ENCODE assay signal across 26 cellular contexts in genomic region chr2:174969091-174969734, GRCh38. TPM values are rescaled to one million over a fixed set of nuclear protein-coding genes. Genes with fewer than 3 reads are reported as not detected.
A peak's percentile ranks its signal among the peaks of the same experiment; 100 is the strongest.
DNase-seq lines count a peak whose midpoint lies in the region; ATAC-seq and TF ChIP-seq lines count a peak whose summit lies in the region.
"Had no signal": no experiment of that assay in that cellular context is flagged by ENCODE, and none has a peak within 500 bp of the region (broad histone marks: within the 10 kb centered on the region; RNA-seq: fewer than 3 reads in every experiment).

No MANE protein-coding gene starts in this region.

- no peaks in the 10 kb centered on the region for H3K36me3 ChIP-seq in CD8-positive, alpha-beta T cell (ENCODE audit: insufficient read depth, low read length)

- POLR2A ChIA-PET in CD8-positive, alpha-beta T cell (lab: Charles Lee), result interaction anchor here (0.9 kb wide), 1 partner anchor 15 kb away, joined by 3 read pairs; no protein-coding TSS in a partner anchor

- no peak for TF ChIP-seq CTCF in CD8-positive, alpha-beta T cell (IDR thresholded peaks at IDR 0.05)
- TF ChIP-seq CTCF in brain (conservative IDR thresholded peaks at IDR 0.05), result no peak
- no peak for TF ChIP-seq CTCF in nephron (IDR thresholded peaks at IDR 0.05; ENCODE audit: unreplicated experiment in 3 of 3)
- no peak for TF ChIP-seq CTCF in coronary artery (IDR thresholded peaks at IDR 0.05)
- TF ChIP-seq CTCF in Calu3 (IDR thresholded peaks at IDR 0.05; ENCODE audit: unreplicated experiment), result no peak

- no peak overlapping the region for H3K4me3 ChIP-seq in CD8-positive, alpha-beta T cell (ENCODE audit: low read depth, low read length)
- H3K4me3 ChIP-seq in Jurkat, Clone E6-1 (ENCODE audit: low read length), result peak overlapping the region; percentile 15
- H3K4me3 ChIP-seq in coronary artery, result no peak overlapping the region
- H3K4me3 ChIP-seq: skin epidermis had no signal

- H3K9me3 ChIP-seq in CD8-positive, alpha-beta T cell (ENCODE audit: low read length), result no peaks in the 10 kb centered on the region

- no peak overlapping the region for H3K27ac ChIP-seq in CD8-positive, alpha-beta T cell (ENCODE audit: low read depth, low read length)
- no peak overlapping the region for H3K27ac ChIP-seq in coronary artery
- H3K27ac ChIP-seq: skin epidermis had no signal

- DNase-seq in CD8-positive, alpha-beta T cell, result no peak
- DNase-seq in Jurkat, Clone E6-1 (ENCODE audit: low read depth, low spot score), result peak; percentile 60
- no peak for DNase-seq in activated CD8-positive, alpha-beta memory T cell treated with anti-CD3 and anti-CD28 coated beads for 24 hours
- DNase-seq in coronary artery (ENCODE audit: low spot score) (no peak), Calu3 (no peak)
- no peak for DNase-seq in NK-92 treated with Interleukin-12 subunit alpha and Interleukin-12 subunit beta, amount 100 ng/mL, for 24 hours (lab: John Stamatoyannopoulos, UW)
- DNase-seq: activated CD4-positive, alpha-beta memory T cell treated with anti-CD3 and anti-CD28 coated beads, Interleukin-2, amount 10 ng/mL, durations not matched to agents 7 days and 5 days; activated CD4-positive, alpha-beta T cell treated with anti-CD3 and anti-CD28 coated beads for 1 hour; activated naive CD4-positive, alpha-beta T cell treated with anti-CD3 and anti-CD28 coated beads, Interleukin-2, amount 50 U/mL, for 16 hours; COR-L47; DMS53; effector memory CD4-positive, alpha-beta T cell; erythroblast; glutamatergic neuron; NCI-H1930; NCI-H2171 treated with DMSO at 0.1 percent for 48 hours; NCI-H510A had no signal

- H3K36me3 Mint-ChIP-seq in CD8-positive, alpha-beta T cell, result no peaks in the 10 kb centered on the region
- H3K36me3 Mint-ChIP-seq in brain (peaks cover 13% of the 10 kb centered on the region), nephron (ENCODE audit: low read depth) (peaks cover 5% of the 10 kb centered on the region), Calu3 (ENCODE audit: insufficient read depth, unreplicated experiment) (no peaks in the 10 kb centered on the region)
- H3K36me3 Mint-ChIP-seq: memory B cell, type B pancreatic cell had no signal

- CTCF ChIA-PET in CD8-positive, alpha-beta T cell (lab: Charles Lee), result no interaction called here
- CTCF ChIA-PET in Calu3 (lab: Charles Lee), result interaction anchor here (0.5 to 0.7 kb wide), 2 partner anchors 16 to 1718 kb away, joined by 3 to 4 read pairs; no protein-coding TSS in a partner anchor

- peaks cover 5% of the 10 kb centered on the region for H3K27me3 Mint-ChIP-seq in CD8-positive, alpha-beta T cell (ENCODE audit: low read depth)
- no peaks in the 10 kb centered on the region for H3K27me3 Mint-ChIP-seq in brain
- H3K27me3 Mint-ChIP-seq in nephron (ENCODE audit: low read depth), result no peaks in the 10 kb centered on the region
- H3K27me3 Mint-ChIP-seq in Calu3 (ENCODE audit: unreplicated experiment), result no peaks in the 10 kb centered on the region
- H3K27me3 Mint-ChIP-seq: type B pancreatic cell had no signal

- peak overlapping the region; percentile 16 for H3K4me3 Mint-ChIP-seq in CD8-positive, alpha-beta T cell
- peak overlapping the region in 1 of 5 experiments; percentile 2 for H3K4me3 Mint-ChIP-seq in brain
- H3K4me3 Mint-ChIP-seq in nephron, result no peak overlapping the region
- no peak overlapping the region for H3K4me3 Mint-ChIP-seq in Calu3 (ENCODE audit: low read depth, unreplicated experiment)
- H3K4me3 Mint-ChIP-seq: activated CD4-positive, alpha-beta memory T cell treated with anti-CD3 and anti-CD28 coated beads, Interleukin-2, amount 10 ng/mL, durations not matched to agents 7 days and 5 days; memory B cell; type B pancreatic cell had no signal

- no peaks in the 10 kb centered on the region for H3K9me3 Mint-ChIP-seq in CD8-positive, alpha-beta T cell
- H3K9me3 Mint-ChIP-seq in brain (peaks cover 0 to 7% (median 0%) of the 10 kb centered on the region in 5 experiments), nephron (peaks cover 4% of the 10 kb centered on the region), Calu3 (ENCODE audit: low read depth, unreplicated experiment) (no peaks in the 10 kb centered on the region)
- H3K9me3 Mint-ChIP-seq: activated CD4-positive, alpha-beta memory T cell treated with anti-CD3 and anti-CD28 coated beads, Interleukin-2, amount 10 ng/mL, durations not matched to agents 7 days and 5 days; activated T-helper 2 cell treated with anti-CD3 and anti-CD28 coated beads, Interferon-gamma antibody, Interleukin-2, Interleukin-4, amounts not matched to agents 10 μg/mL and 5 μg/mL and 100 μg/mL, durations not matched to agents 14 hours and 24 hours and 36 hours; memory B cell; type B pancreatic cell had no signal

- no TSS peak for BruUV-seq in Calu3 (replicated peaks; lab: Mats Ljungman, UMichigan)

- peaks cover 5% of the 10 kb centered on the region for H3K4me1 ChIP-seq in CD8-positive, alpha-beta T cell (ENCODE audit: insufficient read depth, low read length)

- peaks cover 10% of the 10 kb centered on the region for H3K4me1 Mint-ChIP-seq in CD8-positive, alpha-beta T cell (ENCODE audit: low read depth)
- H3K4me1 Mint-ChIP-seq in brain, result peaks cover 68% of the 10 kb centered on the region
- peaks cover 53% of the 10 kb centered on the region for H3K4me1 Mint-ChIP-seq in nephron
- H3K4me1 Mint-ChIP-seq in Calu3 (ENCODE audit: low read depth, unreplicated experiment), result peaks cover 22% of the 10 kb centered on the region
- H3K4me1 Mint-ChIP-seq: memory B cell had no signal

- intact Hi-C loops in CD8-positive, alpha-beta T cell (cut with DNase I, micrococcal nuclease), result no loop called here
- intact Hi-C loops in Calu3 (cut with micrococcal nuclease; ENCODE audit: unreplicated experiment), result no loop called here

- ATAC-seq in CD8-positive, alpha-beta T cell, result peak; percentile 46
- ATAC-seq: left lobe of liver, SK-N-SH treated with all-trans-retinoic acid at 6 μM for 48 hours had no signal

- no peak overlapping the region for H3K27ac Mint-ChIP-seq in CD8-positive, alpha-beta T cell
- H3K27ac Mint-ChIP-seq in brain (peak overlapping the region in 4 of 5 experiments; percentile 6 to 95 (median 24)), nephron (peak overlapping the region in 2 of 3 experiments; percentile 55 to 78), Calu3 (ENCODE audit: unreplicated experiment) (no peak overlapping the region)
- H3K27ac Mint-ChIP-seq: activated CD4-positive, alpha-beta memory T cell treated with anti-CD3 and anti-CD28 coated beads, Interleukin-2, amount 10 ng/mL, durations not matched to agents 7 days and 5 days; activated T-helper 2 cell treated with anti-CD3 and anti-CD28 coated beads, Interferon-gamma antibody, Interleukin-2, Interleukin-4, amounts not matched to agents 10 μg/mL and 5 μg/mL and 100 μg/mL, durations not matched to agents 14 hours and 24 hours and 36 hours; memory B cell; type B pancreatic cell had no signal

- no peaks in the 10 kb centered on the region for H3K27me3 ChIP-seq in CD8-positive, alpha-beta T cell (ENCODE audit: insufficient read depth, low read length)

RNA-seq across cellular contexts. Expression of gene CHN1, which starts 36.0 kb away (rescaled TPM):
- total RNA-seq in CD8-positive, alpha-beta T cell, result 1 to 10 TPM; 4.5 to 4.6 TPM
- 15.9 TPM for polyA plus RNA-seq in Jurkat, Clone E6-1 (2012; ENCODE audit: insufficient read depth, insufficient read length)
- 195 TPM for polyA plus RNA-seq in brain (ENCODE audit: insufficient read depth, low read depth, low replicate concordance)
- 1.3 and 2.4 TPM in 2 replicates for total RNA-seq in Calu3 (2022)
- total RNA-seq: HT-29 had no signal

Comparison
In these comparisons a context has a peak if more than half of its experiments do, and no peak if none do; other contexts are left out.
1. H3K27ac Mint-ChIP-seq: peak in brain (4 of 5) and nephron (2 of 3); none in CD8-positive, alpha-beta T cell (single experiment) and Calu3 (single experiment).